In the genomic region with DNA sequence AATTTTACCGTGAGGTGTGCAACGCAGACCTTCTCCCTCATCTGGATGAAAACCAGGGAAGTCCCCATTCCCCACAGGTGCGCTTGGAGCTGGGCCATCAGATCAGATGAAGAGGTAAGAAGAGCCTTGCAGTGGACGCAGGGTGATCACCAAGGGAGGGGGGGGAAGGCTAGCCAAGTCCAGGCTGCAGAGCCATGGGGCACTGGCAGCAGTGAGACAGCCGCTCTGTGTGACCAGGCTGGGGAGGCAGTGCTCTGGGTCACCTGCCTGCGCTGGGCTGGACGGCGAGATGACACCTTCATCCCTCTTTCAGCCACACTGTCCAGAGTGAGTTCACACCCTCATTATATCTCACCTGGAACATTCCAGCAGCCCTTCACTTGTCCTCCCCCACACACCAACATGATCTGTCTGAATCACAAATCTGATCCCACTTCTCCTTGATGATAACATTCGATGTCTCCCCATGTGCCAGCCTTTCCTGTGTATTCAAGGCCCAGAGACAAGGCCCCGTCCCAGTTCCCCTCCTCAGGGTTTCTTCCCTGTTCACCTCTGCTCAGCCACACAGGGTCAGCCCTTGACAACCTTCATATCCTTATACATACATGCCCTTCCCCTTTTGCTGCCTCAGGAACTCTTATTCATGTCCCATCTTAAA, we compare ENCODE assay signal across 18 cellular contexts.
DNase-seq lines count a peak whose midpoint lies in the region; ATAC-seq, FAIRE-seq and TF ChIP-seq lines count a peak whose summit lies in the region.
"Had no signal": no experiment of that assay in that cellular context is flagged by ENCODE, and none has a peak within 500 bp of the region (broad histone marks: within the 10 kb centered on the region; RNA-seq: fewer than 3 reads in every experiment).

No MANE protein-coding gene starts in this region.

- H3K18ac ChIP-seq in neuronal stem cell (ENCODE audit: low read length), result peak overlapping the region; percentile 48

- H3K4me1 Mint-ChIP-seq in type B pancreatic cell (ENCODE audit: unreplicated experiment), result peaks cover 3% of the 10 kb centered on the region
- H3K4me1 Mint-ChIP-seq: CD4-positive, alpha-beta memory T cell had no signal

- no peak overlapping the region for H2BK15ac ChIP-seq in neuronal stem cell (ENCODE audit: low read length)

- H3K4me3 ChIP-seq in right atrium auricular region (no peak overlapping the region), heart right ventricle (no peak overlapping the region), esophagus muscularis mucosa (no peak overlapping the region), neuronal stem cell (ENCODE audit: low read length in 2 of 2) (no peak overlapping the region), HepG2 (replicated peaks in 1 of 3; ENCODE audit: insufficient read depth in 1 of 3, low read depth in 2 of 3, low read length in 3 of 3) (no peak overlapping the region)
- H3K4me3 ChIP-seq: A549, GM12878, HAP-1 had no signal

- H3K27ac ChIP-seq in right atrium auricular region (no peak overlapping the region), heart right ventricle (no peak overlapping the region), esophagus muscularis mucosa (replicated peaks in 1 of 4) (no peak overlapping the region), neuronal stem cell (replicated peaks; ENCODE audit: low read length) (no peak overlapping the region), HepG2 (ENCODE audit: extremely low read length, insufficient read depth, low read length) (no peak overlapping the region)
- H3K27ac ChIP-seq: A549, C4-2B, HL-60 had no signal

- POLR2A ChIA-PET in HepG2 (lab: Yijun Ruan, JAX), result no interaction called here

- H3K79me1 ChIP-seq in neuronal stem cell (ENCODE audit: low read depth, low read length), result no peaks in the 10 kb centered on the region

- TF ChIP-seq EP300 in esophagus muscularis mucosa (IDR thresholded peaks at IDR 0.05), result no peak
- no peak for TF ChIP-seq EP300 in HepG2 (IDR thresholded peaks at IDR 0.05; ENCODE audit: low read depth in 2 of 2, low read length in 2 of 2)
- TF ChIP-seq EP300 in HepG2 (CRISPR knock-in tag; IDR thresholded peaks at IDR 0.05; ENCODE audit: borderline replicate concordance), result no peak

- in situ Hi-C loops in HepG2 (cut with HindIII; ENCODE audit: extremely low pct_ligation_motif_present, low pct_unique_long_range_greater_than_20kb), result no loop called here

- TF ChIP-seq CTCF in right atrium auricular region (IDR thresholded peaks at IDR 0.05), result no peak
- TF ChIP-seq CTCF in heart right ventricle (IDR thresholded peaks at IDR 0.05), result no peak
- no peak for TF ChIP-seq CTCF in esophagus muscularis mucosa (IDR thresholded peaks at IDR 0.05)
- TF ChIP-seq CTCF in type B pancreatic cell (conservative IDR thresholded peaks at IDR 0.05), result no peak
- TF ChIP-seq CTCF in HepG2 (CRISPR knock-in tag; IDR thresholded peaks at IDR 0.05), result no peak

- H3K27ac Mint-ChIP-seq in type B pancreatic cell, result no peak overlapping the region
- H3K27ac Mint-ChIP-seq in activated naive CD4-positive, alpha-beta T cell treated with anti-CD3 and anti-CD28 coated beads, Interleukin-2, amount 50 U/mL, for 72 hours, result peak overlapping the region in 1 of 2 donors; percentile 4

- ATAC-seq in heart right ventricle (no peak), HepG2 (no peak)
- ATAC-seq in activated naive CD4-positive, alpha-beta T cell treated with anti-CD3 and anti-CD28 coated beads, Interleukin-2, amount 50 U/mL, for 72 hours, result no peak
- ATAC-seq: A549, GM12878 had no signal

- no peak for FAIRE-seq in HepG2 (lab: Jason Lieb, UNC)
- FAIRE-seq: A549, GM12878, H1 had no signal

- H3K4me2 ChIP-seq in neuronal stem cell (ENCODE audit: insufficient read depth, low read length, poor library complexity, severe bottlenecking) (no peak overlapping the region), HepG2 (ENCODE audit: low read depth, low read length) (no peak overlapping the region)
- H3K4me2 ChIP-seq: A549 had no signal

- no peak for TF ChIP-seq RAD21 in HepG2 (CRISPR knock-in tag; IDR thresholded peaks at IDR 0.05)

- no peaks in the 10 kb centered on the region for H3K27me3 Mint-ChIP-seq in type B pancreatic cell

- no peak overlapping the region for H3K4me3 Mint-ChIP-seq in type B pancreatic cell
- H3K4me3 Mint-ChIP-seq: CD4-positive, alpha-beta memory T cell had no signal

- intact Hi-C loops in heart right ventricle (cut with DNase I) (no loop called here), esophagus muscularis mucosa (cut with DNase I) (no loop called here), HepG2 (cut with micrococcal nuclease; ENCODE audit: unreplicated experiment) (no loop called here)

- no peaks in the 10 kb centered on the region for H4K20me1 ChIP-seq in HepG2 (ENCODE audit: insufficient read depth, low read length)

- H2AFZ ChIP-seq in neuronal stem cell (ENCODE audit: low read length) (no peak overlapping the region), HepG2 (ENCODE audit: low read length) (no peak overlapping the region)

- 94 to 97% methylated on average over 10 of the region's 10 CpGs for WGBS in heart right ventricle, 2 donors
- WGBS in esophagus muscularis mucosa, result 94% methylated on average over 10 of the region's 10 CpGs
- WGBS in neuronal stem cell (ENCODE audit: extremely low coverage in 2 of 2, insufficient read length in 2 of 2, insufficient replicate concordance in 1 of 2), 2 donors, result no CpG with 5 or more reads among the region's 10 CpGs
- 81% methylated on average over 8 of the region's 10 CpGs for WGBS in HepG2 (ENCODE audit: low lambda C conversion rate)

- H3K9me3 ChIP-seq in right atrium auricular region (no peaks in the 10 kb centered on the region), heart right ventricle (no peaks in the 10 kb centered on the region), esophagus muscularis mucosa (no peaks in the 10 kb centered on the region), neuronal stem cell (replicated peaks in 1 of 2; ENCODE audit: control insufficient read depth in 2 of 2, insufficient read depth in 1 of 2, low read depth in 1 of 2, low read length in 2 of 2) (no peaks in the 10 kb centered on the region), HepG2 (ENCODE audit: low read length) (no peaks in the 10 kb centered on the region)
- H3K9me3 ChIP-seq: A549, BE2C, HAP-1 had no signal

- no peak overlapping the region for H3K4ac ChIP-seq in neuronal stem cell (ENCODE audit: low read length)

- H2AK5ac ChIP-seq in neuronal stem cell (ENCODE audit: low read depth, low read length), result peak overlapping the region; percentile 60

- no peak overlapping the region for H4K8ac ChIP-seq in neuronal stem cell (ENCODE audit: low read depth, low read length)

- no peak overlapping the region for H4K91ac ChIP-seq in neuronal stem cell (ENCODE audit: low read depth, low read length, poor library complexity)

- no peaks in the 10 kb centered on the region for H3K79me2 ChIP-seq in HepG2 (ENCODE audit: insufficient read depth, low read length)

- H3K27me3 ChIP-seq in right atrium auricular region, result no peaks in the 10 kb centered on the region
- no peaks in the 10 kb centered on the region for H3K27me3 ChIP-seq in heart right ventricle
- no peaks in the 10 kb centered on the region for H3K27me3 ChIP-seq in esophagus muscularis mucosa
- peaks cover 0 to 11% (median 0%) of the 10 kb centered on the region in 3 experiments for H3K27me3 ChIP-seq in neuronal stem cell (ENCODE audit: control insufficient read depth in 3 of 3, insufficient read depth in 3 of 3, low read depth in 1 of 3, low read length in 3 of 3)
- H3K27me3 ChIP-seq in HepG2 (ENCODE audit: control insufficient read depth in 1 of 2, insufficient read depth in 2 of 2, low read length in 2 of 2), result peaks cover 0 to 8% of the 10 kb centered on the region in 2 experiments; a peak in 1 of 5 replicates
- H3K27me3 ChIP-seq: BE2C had no signal

- no peaks in the 10 kb centered on the region for H3K9me3 Mint-ChIP-seq in type B pancreatic cell
- no peaks in the 10 kb centered on the region for H3K9me3 Mint-ChIP-seq in activated naive CD4-positive, alpha-beta T cell treated with anti-CD3 and anti-CD28 coated beads, Interleukin-2, amount 50 U/mL, for 72 hours
- H3K9me3 Mint-ChIP-seq: CD4-positive, alpha-beta memory T cell had no signal

- no peak overlapping the region for H2BK12ac ChIP-seq in neuronal stem cell (ENCODE audit: low read length)

- no peak overlapping the region for H2BK120ac ChIP-seq in neuronal stem cell (ENCODE audit: low read depth, low read length)

- no TSS peak for BruUV-seq in HepG2 (replicated peaks; lab: Mats Ljungman, UMichigan)

- no peak overlapping the region for H3K23ac ChIP-seq in neuronal stem cell (ENCODE audit: low read depth, low read length, poor library complexity)

- H3K36me3 Mint-ChIP-seq in type B pancreatic cell, result no peaks in the 10 kb centered on the region
- H3K36me3 Mint-ChIP-seq in activated naive CD4-positive, alpha-beta T cell treated with anti-CD3 and anti-CD28 coated beads, Interleukin-2, amount 50 U/mL, for 72 hours, result no peaks in the 10 kb centered on the region
- H3K36me3 Mint-ChIP-seq: CD4-positive, alpha-beta memory T cell had no signal

- TF ChIP-seq POLR2A in esophagus muscularis mucosa (IDR thresholded peaks at IDR 0.05; ENCODE audit: low read depth) (no peak), HepG2 (IDR thresholded peaks at IDR 0.05; ENCODE audit: insufficient read depth in 1 of 2, low read depth in 2 of 2, low read length in 2 of 2) (no peak)

- H3K36me3 ChIP-seq in right atrium auricular region, result no peaks in the 10 kb centered on the region
- H3K36me3 ChIP-seq in heart right ventricle, result no peaks in the 10 kb centered on the region
- H3K36me3 ChIP-seq in esophagus muscularis mucosa, result no peaks in the 10 kb centered on the region
- no peaks in the 10 kb centered on the region for H3K36me3 ChIP-seq in neuronal stem cell (replicated peaks in 1 of 2; ENCODE audit: control insufficient read depth in 2 of 2, insufficient read depth in 2 of 2, low read length in 2 of 2)
- H3K36me3 ChIP-seq in HepG2 (replicated peaks in 1 of 2; ENCODE audit: control insufficient read depth in 1 of 2, insufficient read depth in 2 of 2, low read length in 2 of 2), result no peaks in the 10 kb centered on the region
- H3K36me3 ChIP-seq: BE2C, HAP-1 had no signal

- CTCF ChIA-PET in HepG2 (lab: Yijun Ruan, JAX; ENCODE audit: low intra/inter-chr PET ratio, low total read pairs), result no interaction called here

- H3K9ac ChIP-seq in neuronal stem cell (ENCODE audit: low read depth, low read length, poor library complexity) (no peak overlapping the region), HepG2 (ENCODE audit: insufficient read depth, low read depth, low read length) (no peak overlapping the region)

- peak; percentile 52 for DNase-seq in right atrium auricular region (ENCODE audit: low spot score)
- DNase-seq in heart right ventricle, result no peak
- peak; percentile 83 for DNase-seq in esophagus muscularis mucosa (ENCODE audit: extremely low spot score)
- DNase-seq in neuronal stem cell (ENCODE audit: low spot score), result no peak
- DNase-seq in type B pancreatic cell (ENCODE audit: extremely low spot score, unreplicated experiment), result peak; percentile 56
- no peak for DNase-seq in activated naive CD4-positive, alpha-beta T cell treated with anti-CD3 and anti-CD28 coated beads, Interleukin-2, amount 50 U/mL, for 72 hours (ENCODE audit: low spot score in 2 of 2)
- DNase-seq in HepG2 (ENCODE audit: low spot score), result no peak
- DNase-seq in GOT3 (lab: John Stamatoyannopoulos, UW), result no peak
- DNase-seq: BE2C; CD4-positive, alpha-beta memory T cell; DMS79; IMR-90 had no signal

- no peak overlapping the region for H2BK5ac ChIP-seq in neuronal stem cell (ENCODE audit: low read length)

- peaks cover 0 to 13% of the 10 kb centered on the region in 2 donors for H3K4me1 ChIP-seq in right atrium auricular region
- peaks cover 0 to 10% (median 4%) of the 10 kb centered on the region in 9 donors for H3K4me1 ChIP-seq in heart right ventricle
- no peaks in the 10 kb centered on the region for H3K4me1 ChIP-seq in esophagus muscularis mucosa
- H3K4me1 ChIP-seq in neuronal stem cell (ENCODE audit: control insufficient read depth in 2 of 2, insufficient read depth in 1 of 2, low read depth in 1 of 2, low read length in 2 of 2), result no peaks in the 10 kb centered on the region
- H3K4me1 ChIP-seq in HepG2 (ENCODE audit: insufficient read depth, low read length), result peaks cover 9% of the 10 kb centered on the region; the same call in 1 of the 2 replicates
- H3K4me1 ChIP-seq: A549, BE2C, HAP-1 had no signal

- no peak overlapping the region for H3K14ac ChIP-seq in neuronal stem cell (ENCODE audit: low read length)

Comparison
In these comparisons a context has a peak if more than half of its experiments do, and no peak if none do; other contexts are left out.
1. DNase-seq: peak in right atrium auricular region (single experiment), esophagus muscularis mucosa (single experiment) and type B pancreatic cell (single experiment); none in heart right ventricle (0 of 2), neuronal stem cell (single experiment), activated naive CD4-positive, alpha-beta T cell treated with anti-CD3 and anti-CD28 coated beads, Interleukin-2, amount 50 U/mL, for 72 hours (0 of 2), HepG2 (single experiment) and GOT3 (single experiment).